15 cellular contexts compared by ENCODE assay signal in genomic region chr15:58223432-58223831, GRCh38.
DNase-seq lines count a peak whose midpoint lies in the region; ATAC-seq and TF ChIP-seq lines count a peak whose summit lies in the region.
"Had no signal": no experiment of that assay in that cellular context is flagged by ENCODE, and none has a peak within 500 bp of the region (broad histone marks: within the 10 kb centered on the region; RNA-seq: fewer than 3 reads in every experiment).

No MANE protein-coding gene starts in this region.

- no peaks in the 10 kb centered on the region for H3K36me3 ChIP-seq in BLaER1 treated with 17β-estradiol and CSF1 and Interleukin-3, amounts not matched to agents 10 nM and 100 nM
- H3K36me3 ChIP-seq in Loucy (ENCODE audit: insufficient read depth, low read length) (no peaks in the 10 kb centered on the region), mesendoderm (ENCODE audit: control insufficient read depth, insufficient read depth, low read length) (no peaks in the 10 kb centered on the region), WERI-Rb-1 (no peaks in the 10 kb centered on the region)
- H3K36me3 ChIP-seq: BE2C, HAP-1 had no signal

- peak overlapping the region; percentile 65 for H3K18ac ChIP-seq in mesendoderm (ENCODE audit: low read length)

- no peak for TF ChIP-seq CTCF in Loucy (conservative IDR thresholded peaks at IDR 0.05; ENCODE audit: low read length)
- no peak for TF ChIP-seq CTCF in WERI-Rb-1 (IDR thresholded peaks at IDR 0.05; ENCODE audit: low read depth, low read length)

- no peaks in the 10 kb centered on the region for H4K20me1 ChIP-seq in BLaER1 treated with 17β-estradiol and CSF1 and Interleukin-3, amounts not matched to agents 10 nM and 100 nM
- H4K20me1 ChIP-seq in Loucy (ENCODE audit: insufficient read depth, low read length, poor library complexity, severe bottlenecking) = no peaks in the 10 kb centered on the region

- no peak overlapping the region for H2BK5ac ChIP-seq in mesendoderm (ENCODE audit: low read length)

- no peak overlapping the region for H2AFZ ChIP-seq in Loucy (ENCODE audit: low read length)
- H2AFZ ChIP-seq: GM23248 had no signal

- no peaks in the 10 kb centered on the region for H3K9me2 ChIP-seq in Loucy (replicated peaks; ENCODE audit: low read depth, low read length)

- H3K79me2 ChIP-seq in Loucy (ENCODE audit: insufficient read depth, low read length) = no peaks in the 10 kb centered on the region
- H3K79me2 ChIP-seq in mesendoderm (ENCODE audit: control insufficient read depth, insufficient read depth, low read length) = no peaks in the 10 kb centered on the region

- no peak overlapping the region for H4K8ac ChIP-seq in mesendoderm (ENCODE audit: low read depth, low read length)

- no peak overlapping the region for H2BK120ac ChIP-seq in mesendoderm (ENCODE audit: low read depth, low read length)

- H4K5ac ChIP-seq in mesendoderm (ENCODE audit: low read length) = no peak overlapping the region

- H3F3A ChIP-seq in Loucy (ENCODE audit: low read depth) = no peaks in the 10 kb centered on the region

- WGBS in mesendoderm (ENCODE audit: extremely low coverage, insufficient coverage, low lambda C conversion rate) = no CpG with 5 or more reads among the region's 3 CpGs

- peak overlapping the region; percentile 38 to 81 (median 68); a peak in 21 of 22 replicates for H3K4me2 ChIP-seq in BLaER1 treated with 17β-estradiol and CSF1 and Interleukin-3, amounts not matched to agents 10 nM and 100 nM
- H3K4me2 ChIP-seq in Loucy (ENCODE audit: low read depth, low read length, poor library complexity, severe bottlenecking) (peak overlapping the region; percentile 14), mesendoderm (ENCODE audit: low read length) (no peak overlapping the region)

- no peaks in the 10 kb centered on the region for H3K27me3 ChIP-seq in BLaER1 treated with 17β-estradiol and CSF1 and Interleukin-3, amounts not matched to agents 10 nM and 100 nM
- no peaks in the 10 kb centered on the region for H3K27me3 ChIP-seq in Loucy (ENCODE audit: insufficient read depth, low read length, poor library complexity, severe bottlenecking)
- H3K27me3 ChIP-seq in mesendoderm (ENCODE audit: insufficient read depth, low read length, poor library complexity) = no peaks in the 10 kb centered on the region
- no peaks in the 10 kb centered on the region for H3K27me3 ChIP-seq in WERI-Rb-1 (ENCODE audit: insufficient read depth, low read depth, severe bottlenecking)
- H3K27me3 ChIP-seq: BE2C had no signal

- no peaks in the 10 kb centered on the region for H3K79me1 ChIP-seq in mesendoderm (ENCODE audit: low read length)

- H3K4me1 ChIP-seq in BLaER1 treated with 17β-estradiol and CSF1 and Interleukin-3, amounts not matched to agents 10 nM and 100 nM = peaks cover 38 to 55% (median 52%) of the 10 kb centered on the region in 10 experiments
- H3K4me1 ChIP-seq in Loucy (ENCODE audit: insufficient read depth, low read length, poor library complexity, severe bottlenecking) (peaks cover 29% of the 10 kb centered on the region), mesendoderm (ENCODE audit: control insufficient read depth, low read depth, low read length) (no peaks in the 10 kb centered on the region)
- H3K4me1 ChIP-seq: HAP-1 had no signal

- H3K9ac ChIP-seq in BLaER1 treated with 17β-estradiol and CSF1 and Interleukin-3, amounts not matched to agents 10 nM and 100 nM = no peak overlapping the region
- H3K9ac ChIP-seq in Loucy (ENCODE audit: low read depth, low read length, poor library complexity, severe bottlenecking) (no peak overlapping the region), mesendoderm (ENCODE audit: low read length) (no peak overlapping the region)
- H3K9ac ChIP-seq: GM23248 had no signal

- no peak overlapping the region for H3K4ac ChIP-seq in mesendoderm (ENCODE audit: low read depth, low read length)

- H3K27ac ChIP-seq in BLaER1 treated with 17β-estradiol and CSF1 and Interleukin-3, amounts not matched to agents 10 nM and 100 nM = peak overlapping the region in 1 of 11 experiments; percentile 38; a peak in 1 of 22 replicates
- H3K27ac ChIP-seq in mesendoderm (ENCODE audit: low read depth, low read length) (no peak overlapping the region), WERI-Rb-1 (no peak overlapping the region)
- H3K27ac ChIP-seq: GM23248 had no signal

- H3K9me3 ChIP-seq in BLaER1 treated with 17β-estradiol and CSF1 and Interleukin-3, amounts not matched to agents 10 nM and 100 nM (replicated peaks in 1 of 11) = peaks cover 0 to 15% (median 10%) of the 10 kb centered on the region in 11 experiments; a peak in 18 of 22 replicates
- H3K9me3 ChIP-seq in Loucy (ENCODE audit: insufficient read depth, low read depth, low read length) (no peaks in the 10 kb centered on the region), WERI-Rb-1 (ENCODE audit: severe bottlenecking) (peaks cover 3% of the 10 kb centered on the region)
- H3K9me3 ChIP-seq: BE2C, HAP-1 had no signal

- DNase-seq in mesendoderm = no peak
- DNase-seq in retina = peak; percentile 18
- no peak for DNase-seq in WERI-Rb-1
- no peak for DNase-seq in foreskin melanocyte
- DNase-seq: ACHN; CD4-positive, alpha-beta memory T cell; DMS153; DMS79; GDM1 had no signal

- no peak overlapping the region for H2AK5ac ChIP-seq in mesendoderm (ENCODE audit: low read length)

- H2BK15ac ChIP-seq in mesendoderm (replicated peaks; ENCODE audit: low read depth) = no peak overlapping the region

- no peak for ATAC-seq in HG02973 (IDR thresholded peaks at IDR 0.05; ENCODE audit: unreplicated experiment)

- H3K4me3 ChIP-seq in BLaER1 treated with 17β-estradiol and CSF1 and Interleukin-3, amounts not matched to agents 10 nM and 100 nM = no peak overlapping the region
- H3K4me3 ChIP-seq in Loucy (ENCODE audit: low read length, poor library complexity, severe bottlenecking) (no peak overlapping the region), mesendoderm (ENCODE audit: low read length) (no peak overlapping the region), WERI-Rb-1 (ENCODE audit: low read depth, low read length) (no peak overlapping the region)
- H3K4me3 ChIP-seq: GM23248, HAP-1 had no signal

- H3K23ac ChIP-seq in mesendoderm (ENCODE audit: low read length) = no peak overlapping the region

- no peak overlapping the region for H3K56ac ChIP-seq in mesendoderm (ENCODE audit: low read length)
